Comparison of ENCODE assay signal across 19 cellular contexts in the genomic region with DNA sequence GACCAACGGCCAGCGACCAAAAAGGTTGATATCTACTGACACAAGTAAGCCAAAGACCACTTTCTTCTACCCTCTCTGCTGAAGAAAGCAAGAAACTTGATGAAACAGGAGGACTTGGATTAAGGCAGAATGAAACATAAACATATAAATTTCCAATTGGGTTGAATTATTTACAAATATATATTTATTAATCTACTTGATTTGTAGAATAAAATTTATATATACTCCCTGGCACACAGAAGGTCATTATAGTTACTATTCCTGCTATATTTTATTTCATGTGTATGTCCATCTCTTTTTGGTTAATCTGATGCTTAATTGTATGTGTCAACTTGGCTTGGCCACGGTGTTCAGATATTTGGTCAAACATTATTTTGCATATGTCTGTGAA. TPM values are rescaled to one million over a fixed set of nuclear protein-coding genes. Genes with fewer than 3 reads are reported as not detected.
DNase-seq lines count a peak whose midpoint lies in the region; ATAC-seq, FAIRE-seq and TF ChIP-seq lines count a peak whose summit lies in the region.
"Had no signal": no experiment of that assay in that cellular context is flagged by ENCODE, and none has a peak within 500 bp of the region (broad histone marks: within the 10 kb centered on the region; RNA-seq: fewer than 3 reads in every experiment).

No MANE protein-coding gene starts in this region.

- TF ChIP-seq POLR2A in HepG2 (IDR thresholded peaks at IDR 0.05; ENCODE audit: insufficient read depth in 1 of 2, low read depth in 2 of 2, low read length in 2 of 2) (no peak), right lobe of liver (IDR thresholded peaks at IDR 0.05) (no peak)

- H3K9me3 Mint-ChIP-seq in astrocyte (ENCODE audit: unreplicated experiment) = peaks cover 2% of the 10 kb centered on the region
- H3K9me3 Mint-ChIP-seq in CD4-positive, alpha-beta memory T cell = peaks cover 0 to 2% (median 0%) of the 10 kb centered on the region in 8 donors

- POLR2A ChIA-PET in HepG2 (lab: Yijun Ruan, JAX) = interaction anchor here (1.1 to 1.8 kb wide), 10 partner anchors 12 to 150 kb away, joined by 4 to 29 read pairs (median 8); a partner anchor contains a TSS
- POLR2A ChIA-PET in CD4-positive, alpha-beta memory T cell (lab: Charles Lee; ENCODE audit: partially characterized antibody) = no interaction called here

- H3K4me1 Mint-ChIP-seq in astrocyte (ENCODE audit: low read depth, unreplicated experiment) = peaks cover 27% of the 10 kb centered on the region
- peaks cover 4 to 13% (median 5%) of the 10 kb centered on the region in 4 donors for H3K4me1 Mint-ChIP-seq in CD4-positive, alpha-beta memory T cell

- no peaks in the 10 kb centered on the region for H3K27me3 Mint-ChIP-seq in astrocyte (ENCODE audit: low read depth, unreplicated experiment)
- peaks cover 16 to 18% of the 10 kb centered on the region in 2 donors for H3K27me3 Mint-ChIP-seq in CD4-positive, alpha-beta memory T cell

- in situ Hi-C loops in HepG2 (cut with HindIII; ENCODE audit: extremely low pct_ligation_motif_present, low pct_unique_long_range_greater_than_20kb) = no loop called here

- H3F3A ChIP-seq in smooth muscle cell (ENCODE audit: low read depth) = no peaks in the 10 kb centered on the region

- peak overlapping the region; percentile 83 for H3K27ac ChIP-seq in HepG2 (ENCODE audit: extremely low read length, insufficient read depth, low read length)
- no peak overlapping the region for H3K27ac ChIP-seq in right lobe of liver
- peak overlapping the region; percentile 70 for H3K27ac ChIP-seq in astrocyte (ENCODE audit: low read depth, low read length)
- H3K27ac ChIP-seq in mesodermal cell (ENCODE audit: low read depth, low read length, severe bottlenecking) = peak overlapping the region; percentile 80
- H3K27ac ChIP-seq in smooth muscle cell (ENCODE audit: low read depth) = peak overlapping the region; percentile 63
- no peak overlapping the region for H3K27ac ChIP-seq in CD4-positive, alpha-beta memory T cell (ENCODE audit: low read depth, low read length)
- H3K27ac ChIP-seq: BLaER1 treated with 17β-estradiol and CSF1 and Interleukin-3, amounts not matched to agents 10 nM and 100 nM; HL-60 had no signal

- CTCF ChIA-PET in HepG2 (lab: Yijun Ruan, JAX; ENCODE audit: low intra/inter-chr PET ratio, low total read pairs) = no interaction called here
- CTCF ChIA-PET in CD4-positive, alpha-beta memory T cell (lab: Charles Lee; ENCODE audit: partially characterized antibody) = no interaction called here

- H3K4me3 ChIP-seq in HepG2 (replicated peaks in 1 of 3; ENCODE audit: insufficient read depth in 1 of 3, low read depth in 2 of 3, low read length in 3 of 3) = peak overlapping the region; percentile 10 to 47 (median 29); a peak in 5 of 6 replicates
- no peak overlapping the region for H3K4me3 ChIP-seq in right lobe of liver
- H3K4me3 ChIP-seq in astrocyte (ENCODE audit: insufficient read depth, low read depth, low read length) = no peak overlapping the region
- no peak overlapping the region for H3K4me3 ChIP-seq in mesodermal cell (ENCODE audit: extremely low read depth, insufficient read depth, low read length, poor library complexity, severe bottlenecking)
- no peak overlapping the region for H3K4me3 ChIP-seq in smooth muscle cell
- H3K4me3 ChIP-seq in CD4-positive, alpha-beta memory T cell (ENCODE audit: low read length in 2 of 2) = no peak overlapping the region
- H3K4me3 ChIP-seq: BLaER1 treated with 17β-estradiol and CSF1 and Interleukin-3, amounts not matched to agents 10 nM and 100 nM had no signal

- no peak overlapping the region for H3K4me3 Mint-ChIP-seq in astrocyte (ENCODE audit: unreplicated experiment)
- no peak overlapping the region for H3K4me3 Mint-ChIP-seq in CD4-positive, alpha-beta memory T cell
- H3K4me3 Mint-ChIP-seq: H9 had no signal

- TF ChIP-seq RAD21 in HepG2 (CRISPR knock-in tag; IDR thresholded peaks at IDR 0.05) = no peak

- H2AFZ ChIP-seq in HepG2 (ENCODE audit: low read length) = no peak overlapping the region
- H2AFZ ChIP-seq in astrocyte (ENCODE audit: low read depth, low read length) = no peak overlapping the region
- no peak overlapping the region for H2AFZ ChIP-seq in smooth muscle cell (ENCODE audit: low read depth)

- TF ChIP-seq EP300 in HepG2 (IDR thresholded peaks at IDR 0.05; ENCODE audit: low read depth in 2 of 2, low read length in 2 of 2) = no peak
- no peak for TF ChIP-seq EP300 in HepG2 (CRISPR knock-in tag; IDR thresholded peaks at IDR 0.05; ENCODE audit: borderline replicate concordance)

- H3K36me3 ChIP-seq in HepG2 (replicated peaks in 1 of 2; ENCODE audit: control insufficient read depth in 1 of 2, insufficient read depth in 2 of 2, low read length in 2 of 2) = no peaks in the 10 kb centered on the region; a peak in 1 of 5 replicates
- no peaks in the 10 kb centered on the region for H3K36me3 ChIP-seq in right lobe of liver
- H3K36me3 ChIP-seq in astrocyte (ENCODE audit: insufficient read depth, low read length) = no peaks in the 10 kb centered on the region
- H3K36me3 ChIP-seq in mesodermal cell (ENCODE audit: control insufficient read depth, insufficient read depth, low read length) = no peaks in the 10 kb centered on the region
- H3K36me3 ChIP-seq in smooth muscle cell (ENCODE audit: low read depth) = no peaks in the 10 kb centered on the region
- H3K36me3 ChIP-seq in CD4-positive, alpha-beta memory T cell (ENCODE audit: insufficient read depth, low read length) = no peaks in the 10 kb centered on the region
- H3K36me3 ChIP-seq: BLaER1 treated with 17β-estradiol and CSF1 and Interleukin-3, amounts not matched to agents 10 nM and 100 nM had no signal

- H3K79me2 ChIP-seq in HepG2 (ENCODE audit: insufficient read depth, low read length) = peaks cover 31% of the 10 kb centered on the region
- H3K79me2 ChIP-seq in astrocyte (ENCODE audit: insufficient read depth, low read length) = no peaks in the 10 kb centered on the region
- H3K79me2 ChIP-seq in smooth muscle cell (ENCODE audit: low read depth) = no peaks in the 10 kb centered on the region

- H3K9me3 ChIP-seq in HepG2 (ENCODE audit: low read length) (no peaks in the 10 kb centered on the region), right lobe of liver (no peaks in the 10 kb centered on the region), astrocyte (ENCODE audit: insufficient read depth, low read depth, low read length) (no peaks in the 10 kb centered on the region), mesodermal cell (ENCODE audit: control insufficient read depth, low read length) (peaks cover 8% of the 10 kb centered on the region), smooth muscle cell (replicated peaks; ENCODE audit: low read depth) (no peaks in the 10 kb centered on the region)
- no peaks in the 10 kb centered on the region for H3K9me3 ChIP-seq in CD4-positive, alpha-beta memory T cell (ENCODE audit: control insufficient read depth in 1 of 2, low read length in 2 of 2)

- intact Hi-C loops in HepG2 (cut with micrococcal nuclease; ENCODE audit: unreplicated experiment) = loop anchor here (2.0 kb wide), 1 partner anchor 33 kb away; no protein-coding TSS in a partner anchor
- intact Hi-C loops in right lobe of liver (cut with DNase I) = no loop called here
- intact Hi-C loops in CD4-positive, alpha-beta memory T cell (cut with micrococcal nuclease) = no loop called here

- ATAC-seq in HepG2 (no peak), right lobe of liver (no peak), HG03378 (IDR thresholded peaks at IDR 0.05; ENCODE audit: unreplicated experiment) (no peak)

- peak overlapping the region; percentile 94 for H3K27ac Mint-ChIP-seq in astrocyte (ENCODE audit: unreplicated experiment)
- no peak overlapping the region for H3K27ac Mint-ChIP-seq in CD4-positive, alpha-beta memory T cell

- peaks cover 73% of the 10 kb centered on the region for H3K4me1 ChIP-seq in HepG2 (ENCODE audit: insufficient read depth, low read length)
- H3K4me1 ChIP-seq in right lobe of liver = peaks cover 0 to 5% (median 0%) of the 10 kb centered on the region in 4 donors
- H3K4me1 ChIP-seq in astrocyte (ENCODE audit: insufficient read depth, low read length) = peaks cover 18% of the 10 kb centered on the region
- peaks cover 20% of the 10 kb centered on the region for H3K4me1 ChIP-seq in mesodermal cell (ENCODE audit: control insufficient read depth, insufficient read depth, low read length, poor library complexity, severe bottlenecking)
- no peaks in the 10 kb centered on the region for H3K4me1 ChIP-seq in smooth muscle cell (ENCODE audit: low read depth)
- no peaks in the 10 kb centered on the region for H3K4me1 ChIP-seq in CD4-positive, alpha-beta memory T cell (ENCODE audit: insufficient read depth, low read length)

- WGBS in HepG2 (ENCODE audit: low lambda C conversion rate) = 3% methylated on average over 3 of the region's 3 CpGs
- WGBS in right lobe of liver (ENCODE audit: insufficient coverage, low coverage, low lambda C conversion rate, missing lambda C conversion rate) = 71% methylated on average over 3 of the region's 3 CpGs
- 60 to 63% methylated on average over 1 of the region's 3 CpGs for whole genome bisulfite sequencing in mesodermal cell (ENCODE audit: insufficient coverage in 2 of 2), 2 experiments
- 97% methylated on average over 3 of the region's 3 CpGs for WGBS in smooth muscle cell (ENCODE audit: low lambda C conversion rate)

- TF ChIP-seq CTCF in HepG2 (CRISPR knock-in tag; IDR thresholded peaks at IDR 0.05) (no peak), right lobe of liver (IDR thresholded peaks at IDR 0.05) (no peak), astrocyte (IDR thresholded peaks at IDR 0.05; ENCODE audit: insufficient read depth, low read depth, low read length) (no peak), smooth muscle cell (IDR thresholded peaks at IDR 0.05; ENCODE audit: borderline replicate concordance, insufficient read depth, poor library complexity, severe bottlenecking) (no peak)

- H3K4me2 ChIP-seq in HepG2 (ENCODE audit: low read depth, low read length) (peak overlapping the region; percentile 84), astrocyte (ENCODE audit: low read length) (peak overlapping the region; percentile 62), smooth muscle cell (no peak overlapping the region)

- no TSS peak for BruUV-seq in HepG2 (replicated peaks; lab: Mats Ljungman, UMichigan)

- FAIRE-seq in HepG2 (lab: Jason Lieb, UNC) (no peak), astrocyte (lab: Jason Lieb, UNC) (no peak)

- peak overlapping the region; percentile 71 for H3K9ac ChIP-seq in HepG2 (ENCODE audit: insufficient read depth, low read depth, low read length)
- H3K9ac ChIP-seq in astrocyte (ENCODE audit: low read length) = no peak overlapping the region
- no peak overlapping the region for H3K9ac ChIP-seq in smooth muscle cell (ENCODE audit: low read depth)
- H3K9ac ChIP-seq: BLaER1 treated with 17β-estradiol and CSF1 and Interleukin-3, amounts not matched to agents 10 nM and 100 nM had no signal

- H3K36me3 Mint-ChIP-seq in astrocyte (ENCODE audit: low read depth, unreplicated experiment) = no peaks in the 10 kb centered on the region
- no peaks in the 10 kb centered on the region for H3K36me3 Mint-ChIP-seq in CD4-positive, alpha-beta memory T cell

- no peak for DNase-seq in HepG2 (ENCODE audit: low spot score)
- DNase-seq in right lobe of liver = no peak
- no peak for DNase-seq in astrocyte (ENCODE audit: low read depth)
- DNase-seq in smooth muscle cell (lab: John Stamatoyannopoulos, UW; ENCODE audit: unreplicated experiment) = no peak
- DNase-seq in CD4-positive, alpha-beta memory T cell = no peak
- no peak for DNase-seq in GM03348 (ENCODE audit: low spot score)
- DNase-seq: DMS 273 treated with DMSO at 0.1 percent for 48 hours, H9, NCI-H1417 treated with DMSO at 0.1 percent for 48 hours, NCI-H1930, NCI-H2171, NCI-H446, NCI-H69, RPMI8226 had no signal

- H4K20me1 ChIP-seq in HepG2 (ENCODE audit: insufficient read depth, low read length) = no peaks in the 10 kb centered on the region
- no peaks in the 10 kb centered on the region for H4K20me1 ChIP-seq in astrocyte (ENCODE audit: insufficient read depth, low read length)
- H4K20me1 ChIP-seq in smooth muscle cell (ENCODE audit: low read depth) = no peaks in the 10 kb centered on the region
- H4K20me1 ChIP-seq: BLaER1 treated with 17β-estradiol and CSF1 and Interleukin-3, amounts not matched to agents 10 nM and 100 nM had no signal

- H3K27me3 ChIP-seq in HepG2 (ENCODE audit: control insufficient read depth in 1 of 2, insufficient read depth in 2 of 2, low read length in 2 of 2) = no peaks in the 10 kb centered on the region; a peak in 1 of 5 replicates
- no peaks in the 10 kb centered on the region for H3K27me3 ChIP-seq in right lobe of liver
- no peaks in the 10 kb centered on the region for H3K27me3 ChIP-seq in astrocyte (ENCODE audit: insufficient read depth, low read length)
- peaks cover 4% of the 10 kb centered on the region for H3K27me3 ChIP-seq in smooth muscle cell (ENCODE audit: low read depth)
- no peaks in the 10 kb centered on the region for H3K27me3 ChIP-seq in CD4-positive, alpha-beta memory T cell (ENCODE audit: insufficient read depth, low read length)
- H3K27me3 ChIP-seq: BLaER1 treated with 17β-estradiol and CSF1 and Interleukin-3, amounts not matched to agents 10 nM and 100 nM had no signal

RNA-seq across cellular contexts. Expression of a gene that starts 4.2 kb away (rescaled TPM):
- 83.6 and 129 TPM in 2 replicates for total RNA-seq in HepG2 (2016; rRNA removed; fragmentation: Illumina TruSeq; extraction: Trizol)
- total RNA-seq in HepG2 (2016; cell fraction: cytosol; rRNA removed; fragmentation: Illumina TruSeq; extraction: Trizol; ENCODE audit: low read depth) = 12.9 and 13.3 TPM in 2 replicates
- total RNA-seq in HepG2 (2016; cell fraction: insoluble cytoplasmic fraction; rRNA removed; fragmentation: Illumina TruSeq; extraction: Trizol) = 76.7 and 125 TPM in 2 replicates
- 29.0 and 33.2 TPM in 2 replicates for total RNA-seq in HepG2 (2016; cell fraction: membrane; rRNA removed; fragmentation: Illumina TruSeq; extraction: Trizol)
- total RNA-seq in HepG2 (2016; cell fraction: nucleus; rRNA removed; fragmentation: Illumina TruSeq; extraction: Trizol) = 271 and 292 TPM in 2 replicates
- 176 and 249 TPM in 2 replicates for polyA plus RNA-seq in HepG2 (2011; rRNA removed)
- 115 and 131 TPM in 2 replicates for polyA plus RNA-seq in HepG2 (2011; cell fraction: cytosol; rRNA removed)
- polyA plus RNA-seq in HepG2 (2011; cell fraction: nucleus; rRNA removed) = 148 and 157 TPM in 2 replicates
- 116 and 147 TPM in 2 replicates for polyA plus RNA-seq in HepG2 (2012)
- 1.8 TPM in 2 replicates for polyA plus RNA-seq in HepG2 (2016; cell fraction: cytosol; fragmentation: Illumina TruSeq; extraction: Trizol; ENCODE audit: low read depth)
- polyA plus RNA-seq in HepG2 (2016; cell fraction: insoluble cytoplasmic fraction; fragmentation: Illumina TruSeq; extraction: Trizol; ENCODE audit: low read depth) = 38.7 and 42.8 TPM in 2 replicates
- 5.0 and 5.8 TPM in 2 replicates for polyA plus RNA-seq in HepG2 (2016; cell fraction: membrane; fragmentation: Illumina TruSeq; extraction: Trizol; ENCODE audit: low read depth)
- 110 and 113 TPM in 2 replicates for polyA plus RNA-seq in HepG2 (2016; cell fraction: nucleus; fragmentation: Illumina TruSeq; extraction: Trizol; ENCODE audit: insufficient read depth, low read depth)
- polyA minus RNA-seq in HepG2 (2011; rRNA and poly(A)+ RNA removed; ENCODE audit: low replicate concordance) = 75.0 and 703 TPM in 2 replicates
- 216 and 224 TPM in 2 replicates for polyA minus RNA-seq in HepG2 (2011; cell fraction: cytosol; rRNA and poly(A)+ RNA removed)
- polyA minus RNA-seq in HepG2 (2011; cell fraction: nucleus; rRNA and poly(A)+ RNA removed) = 1,103 and 1,189 TPM in 2 replicates
- total RNA-seq in right lobe of liver = 100 to 1,000 TPM in 3 of 6 experiments, 10 to 100 TPM in 3; 49.6 to 114 (median 94.6) TPM
- total RNA-seq in astrocyte = 89.2 and 98.2 TPM in 2 replicates
- 99.8 TPM for polyA plus RNA-seq in mesodermal cell (2013, experiment 1 of 2)
- 97.2 TPM for polyA plus RNA-seq in mesodermal cell (2013, experiment 2 of 2)
- total RNA-seq in smooth muscle cell = 11.3 and 14.2 TPM in 2 replicates
- polyA plus RNA-seq in smooth muscle cell = 0.77 and 3.9 TPM in 2 replicates
- total RNA-seq in CD4-positive, alpha-beta memory T cell = under 1 TPM; 0.22 to 0.47 TPM
- not detected for polyA plus RNA-seq in CD4-positive, alpha-beta memory T cell
- total RNA-seq: OCI-LY7 had no signal

Comparison
In these comparisons a context has a peak if more than half of its experiments do, and no peak if none do; other contexts are left out.
1. H3K27ac ChIP-seq: peak in HepG2 (single experiment), astrocyte (single experiment), mesodermal cell (single experiment) and smooth muscle cell (single experiment); none in right lobe of liver (0 of 3) and CD4-positive, alpha-beta memory T cell (single experiment).
2. H3K4me3 ChIP-seq: peak in HepG2 (3 of 3); none in right lobe of liver (0 of 3), astrocyte (single experiment), mesodermal cell (single experiment), smooth muscle cell (single experiment) and CD4-positive, alpha-beta memory T cell (0 of 2).